ENCODE assay signal across 19 cellular contexts in the genomic region with DNA sequence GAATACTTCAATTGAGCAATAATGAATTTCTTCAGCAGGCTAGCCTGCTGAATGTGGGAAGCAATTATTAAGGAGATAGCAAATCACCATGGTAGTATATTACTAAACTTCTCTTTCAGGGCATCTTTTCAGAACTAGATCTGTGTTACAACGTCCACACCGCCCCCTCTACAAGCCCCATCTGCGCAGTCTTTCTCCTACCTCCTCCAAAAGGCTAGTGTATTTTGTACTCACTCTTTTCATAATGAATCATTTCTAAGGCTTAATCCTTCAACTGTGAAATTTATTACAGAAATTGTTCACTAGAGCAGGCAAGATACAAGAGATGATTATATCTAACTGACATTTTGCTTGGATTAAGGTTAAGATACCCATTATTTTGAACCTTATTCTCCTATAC. TPM values are rescaled to one million over a fixed set of nuclear protein-coding genes. Genes with fewer than 3 reads are reported as not detected.
A peak's percentile ranks its signal among the peaks of the same experiment; 100 is the strongest.
DNase-seq lines count a peak whose midpoint lies in the region; ATAC-seq and TF ChIP-seq lines count a peak whose summit lies in the region.
"Had no signal": no experiment of that assay in that cellular context is flagged by ENCODE, and none has a peak within 500 bp of the region (broad histone marks: within the 10 kb centered on the region; RNA-seq: fewer than 3 reads in every experiment).

No MANE protein-coding gene starts in this region.

- H3K36me3 ChIP-seq in CD8-positive, alpha-beta T cell (ENCODE audit: insufficient read depth, low read length) = no peaks in the 10 kb centered on the region
- H3K36me3 ChIP-seq in mucosa of descending colon (ENCODE audit: low read depth) = no peaks in the 10 kb centered on the region
- H3K36me3 ChIP-seq: SJSA1 had no signal

- H3K4me1 Mint-ChIP-seq in activated naive CD4-positive, alpha-beta T cell treated with anti-CD3 and anti-CD28 coated beads, Interleukin-2, amount 50 U/mL, for 24 hours = peaks cover 82% of the 10 kb centered on the region
- peaks cover 75% of the 10 kb centered on the region for H3K4me1 Mint-ChIP-seq in CD8-positive, alpha-beta T cell (ENCODE audit: low read depth)
- peaks cover 53% of the 10 kb centered on the region for H3K4me1 Mint-ChIP-seq in activated T-helper 17 cell treated with anti-CD3 and anti-CD28 coated beads, Interleukin-2, amount 50 U/mL, for 72 hours
- H3K4me1 Mint-ChIP-seq in stimulated activated effector memory CD8-positive, alpha-beta T cell treated with anti-CD3 and anti-CD28 coated beads, Interleukin-12 subunit alpha, Interleukin-12 subunit beta, amount 100 ng/mL, for 72 hours = peaks cover 79% of the 10 kb centered on the region
- H3K4me1 Mint-ChIP-seq: H9 had no signal

- peak overlapping the region; percentile 32 for H3K27ac Mint-ChIP-seq in activated naive CD4-positive, alpha-beta T cell treated with anti-CD3 and anti-CD28 coated beads, Interleukin-2, amount 50 U/mL, for 24 hours
- no peak overlapping the region for H3K27ac Mint-ChIP-seq in activated naive CD4-positive, alpha-beta T cell treated with anti-CD3 and anti-CD28 coated beads, Interleukin-2, amount 50 U/mL, for 72 hours
- H3K27ac Mint-ChIP-seq in CD8-positive, alpha-beta T cell = peak overlapping the region; percentile 2
- H3K27ac Mint-ChIP-seq in activated T-helper 17 cell treated with anti-CD3 and anti-CD28 coated beads, Interleukin-2, amount 50 U/mL, for 72 hours = peak overlapping the region; percentile 27
- H3K27ac Mint-ChIP-seq in stimulated activated effector memory CD8-positive, alpha-beta T cell treated with anti-CD3 and anti-CD28 coated beads, Interleukin-12 subunit alpha, Interleukin-12 subunit beta, amount 100 ng/mL, for 72 hours = no peak overlapping the region
- H3K27ac Mint-ChIP-seq: H9 had no signal

- POLR2A ChIA-PET in CD8-positive, alpha-beta T cell (lab: Charles Lee) = interaction anchor here (0.8 to 1.1 kb wide), 2 partner anchors 10 to 12 kb away, joined by 3 read pairs; no protein-coding TSS in a partner anchor

- no peaks in the 10 kb centered on the region for H3K27me3 Mint-ChIP-seq in activated naive CD4-positive, alpha-beta T cell treated with anti-CD3 and anti-CD28 coated beads, Interleukin-2, amount 50 U/mL, for 24 hours
- H3K27me3 Mint-ChIP-seq in CD8-positive, alpha-beta T cell (ENCODE audit: low read depth) = no peaks in the 10 kb centered on the region
- no peaks in the 10 kb centered on the region for H3K27me3 Mint-ChIP-seq in activated T-helper 17 cell treated with anti-CD3 and anti-CD28 coated beads, Interleukin-2, amount 50 U/mL, for 72 hours

- peaks cover 15% of the 10 kb centered on the region for H3K36me3 Mint-ChIP-seq in activated naive CD4-positive, alpha-beta T cell treated with anti-CD3 and anti-CD28 coated beads, Interleukin-2, amount 50 U/mL, for 24 hours
- peaks cover 0 to 32% of the 10 kb centered on the region in 2 donors for H3K36me3 Mint-ChIP-seq in activated naive CD4-positive, alpha-beta T cell treated with anti-CD3 and anti-CD28 coated beads, Interleukin-2, amount 50 U/mL, for 72 hours
- peaks cover 12% of the 10 kb centered on the region for H3K36me3 Mint-ChIP-seq in CD8-positive, alpha-beta T cell
- H3K36me3 Mint-ChIP-seq in activated T-helper 17 cell treated with anti-CD3 and anti-CD28 coated beads, Interleukin-2, amount 50 U/mL, for 72 hours (ENCODE audit: low read depth) = peaks cover 16% of the 10 kb centered on the region
- peaks cover 18% of the 10 kb centered on the region for H3K36me3 Mint-ChIP-seq in stimulated activated effector memory CD8-positive, alpha-beta T cell treated with anti-CD3 and anti-CD28 coated beads, Interleukin-12 subunit alpha, Interleukin-12 subunit beta, amount 100 ng/mL, for 72 hours

- H3K9me3 Mint-ChIP-seq in activated naive CD4-positive, alpha-beta T cell treated with anti-CD3 and anti-CD28 coated beads, Interleukin-2, amount 50 U/mL, for 24 hours = no peaks in the 10 kb centered on the region
- H3K9me3 Mint-ChIP-seq in activated naive CD4-positive, alpha-beta T cell treated with anti-CD3 and anti-CD28 coated beads, Interleukin-2, amount 50 U/mL, for 72 hours = peaks cover 0 to 6% of the 10 kb centered on the region in 2 donors
- no peaks in the 10 kb centered on the region for H3K9me3 Mint-ChIP-seq in CD8-positive, alpha-beta T cell
- no peaks in the 10 kb centered on the region for H3K9me3 Mint-ChIP-seq in activated T-helper 17 cell treated with anti-CD3 and anti-CD28 coated beads, Interleukin-2, amount 50 U/mL, for 72 hours
- H3K9me3 Mint-ChIP-seq in stimulated activated effector memory CD8-positive, alpha-beta T cell treated with anti-CD3 and anti-CD28 coated beads, Interleukin-12 subunit alpha, Interleukin-12 subunit beta, amount 100 ng/mL, for 72 hours = no peaks in the 10 kb centered on the region
- H3K9me3 Mint-ChIP-seq: H9 had no signal

- TF ChIP-seq CTCF in CD8-positive, alpha-beta T cell (IDR thresholded peaks at IDR 0.05) = no peak
- no peak for TF ChIP-seq CTCF in mucosa of descending colon (IDR thresholded peaks at IDR 0.05)

- no peak overlapping the region for H3K4me3 Mint-ChIP-seq in activated naive CD4-positive, alpha-beta T cell treated with anti-CD3 and anti-CD28 coated beads, Interleukin-2, amount 50 U/mL, for 24 hours
- H3K4me3 Mint-ChIP-seq in CD8-positive, alpha-beta T cell = no peak overlapping the region
- peak overlapping the region; percentile 3 for H3K4me3 Mint-ChIP-seq in activated T-helper 17 cell treated with anti-CD3 and anti-CD28 coated beads, Interleukin-2, amount 50 U/mL, for 72 hours
- no peak overlapping the region for H3K4me3 Mint-ChIP-seq in stimulated activated effector memory CD8-positive, alpha-beta T cell treated with anti-CD3 and anti-CD28 coated beads, Interleukin-12 subunit alpha, Interleukin-12 subunit beta, amount 100 ng/mL, for 72 hours
- H3K4me3 Mint-ChIP-seq: H9 had no signal

- no peak for ATAC-seq in activated naive CD4-positive, alpha-beta T cell treated with anti-CD3 and anti-CD28 coated beads, Interleukin-2, amount 50 U/mL, for 72 hours
- ATAC-seq in CD8-positive, alpha-beta T cell = no peak
- ATAC-seq in activated T-helper 17 cell treated with anti-CD3 and anti-CD28 coated beads, Interleukin-2, amount 50 U/mL, for 72 hours (replicated peaks) = peak; percentile 61
- ATAC-seq in stimulated activated effector memory CD8-positive, alpha-beta T cell treated with anti-CD3 and anti-CD28 coated beads, Interleukin-12 subunit alpha, Interleukin-12 subunit beta, amount 100 ng/mL, for 72 hours = peak; percentile 61
- ATAC-seq in mucosa of descending colon = no peak
- ATAC-seq: Panc1 had no signal

- H3K9me3 ChIP-seq in CD8-positive, alpha-beta T cell (ENCODE audit: low read length) = no peaks in the 10 kb centered on the region
- H3K9me3 ChIP-seq in mucosa of descending colon = no peaks in the 10 kb centered on the region
- H3K9me3 ChIP-seq: SJSA1 had no signal

- DNase-seq in activated naive CD4-positive, alpha-beta T cell treated with anti-CD3 and anti-CD28 coated beads, Interleukin-2, amount 50 U/mL, for 72 hours (ENCODE audit: low spot score in 2 of 2) = no peak
- DNase-seq in CD8-positive, alpha-beta T cell = no peak
- no peak for DNase-seq in stimulated activated effector memory CD8-positive, alpha-beta T cell treated with anti-CD3 and anti-CD28 coated beads, Interleukin-12 subunit alpha, Interleukin-12 subunit beta, amount 100 ng/mL, for 72 hours (ENCODE audit: low spot score in 2 of 2)
- DNase-seq in mucosa of descending colon (no peak), AG20443 (ENCODE audit: low spot score) (no peak)
- DNase-seq: C1 segment of cervical spinal cord, DMS153, GDM1, H9, KG1, NCI-H1417 treated with DMSO at 0.1 percent for 48 hours, NCI-H187 treated with DMSO at 0.1 percent for 48 hours, NCI-H345, NCI-H524 treated with DMSO at 0.1 percent for 48 hours had no signal

- intact Hi-C loops in CD8-positive, alpha-beta T cell (cut with DNase I, micrococcal nuclease) = loop anchor here in 1 of 2 experiments (2.0 kb wide), 1 partner anchor 14 kb away; no protein-coding TSS in a partner anchor
- intact Hi-C loops in mucosa of descending colon (cut with DNase I, micrococcal nuclease) = no loop called here

- CTCF ChIA-PET in CD8-positive, alpha-beta T cell (lab: Charles Lee) = interaction anchor here (1.4 to 1.6 kb wide), 2 partner anchors 15 to 43 kb away, joined by 3 to 6 read pairs; no protein-coding TSS in a partner anchor

- H3K4me1 ChIP-seq in CD8-positive, alpha-beta T cell (ENCODE audit: insufficient read depth, low read length) = peaks cover 4% of the 10 kb centered on the region
- H3K4me1 ChIP-seq in mucosa of descending colon (ENCODE audit: low read depth) = no peaks in the 10 kb centered on the region
- H3K4me1 ChIP-seq: SJSA1 had no signal

- H3K27ac ChIP-seq in CD8-positive, alpha-beta T cell (ENCODE audit: low read depth, low read length) = no peak overlapping the region
- H3K27ac ChIP-seq: SJSA1 had no signal

- no peaks in the 10 kb centered on the region for H3K27me3 ChIP-seq in CD8-positive, alpha-beta T cell (ENCODE audit: insufficient read depth, low read length)
- H3K27me3 ChIP-seq: SJSA1 had no signal

- no peak overlapping the region for H3K4me3 ChIP-seq in CD8-positive, alpha-beta T cell (ENCODE audit: low read depth, low read length)
- H3K4me3 ChIP-seq in mucosa of descending colon = no peak overlapping the region
- H3K4me3 ChIP-seq: SJSA1 had no signal

RNA-seq across cellular contexts. Expression of a gene that starts 38.3 kb away (rescaled TPM):
- total RNA-seq in activated naive CD4-positive, alpha-beta T cell treated with anti-CD3 and anti-CD28 coated beads, Interleukin-2, amount 50 U/mL, for 72 hours = 10 to 100 TPM; 12.4 to 26.1 TPM
- 10 to 100 TPM; 32.1 to 34.4 TPM for total RNA-seq in CD8-positive, alpha-beta T cell
- total RNA-seq in activated T-helper 17 cell treated with anti-CD3 and anti-CD28 coated beads, Interleukin-2, amount 50 U/mL, for 72 hours = 10 to 100 TPM; 43.5 to 69.7 TPM
- total RNA-seq in mucosa of descending colon = 10 to 100 TPM in 2 of 3 donors, 1 to 10 TPM in 1; 6.0 to 23.8 (median 23.7) TPM
- total RNA-seq: Daoy, SJSA1 had no signal

Comparison
In these comparisons a context has a peak if more than half of its experiments do, and no peak if none do; other contexts are left out.
1. H3K27ac Mint-ChIP-seq: peak in activated naive CD4-positive, alpha-beta T cell treated with anti-CD3 and anti-CD28 coated beads, Interleukin-2, amount 50 U/mL, for 24 hours (single experiment), CD8-positive, alpha-beta T cell (single experiment) and activated T-helper 17 cell treated with anti-CD3 and anti-CD28 coated beads, Interleukin-2, amount 50 U/mL, for 72 hours (single experiment); none in activated naive CD4-positive, alpha-beta T cell treated with anti-CD3 and anti-CD28 coated beads, Interleukin-2, amount 50 U/mL, for 72 hours (0 of 2) and stimulated activated effector memory CD8-positive, alpha-beta T cell treated with anti-CD3 and anti-CD28 coated beads, Interleukin-12 subunit alpha, Interleukin-12 subunit beta, amount 100 ng/mL, for 72 hours (single experiment).
2. ATAC-seq: peak in activated T-helper 17 cell treated with anti-CD3 and anti-CD28 coated beads, Interleukin-2, amount 50 U/mL, for 72 hours (single experiment) and stimulated activated effector memory CD8-positive, alpha-beta T cell treated with anti-CD3 and anti-CD28 coated beads, Interleukin-12 subunit alpha, Interleukin-12 subunit beta, amount 100 ng/mL, for 72 hours (single experiment); none in activated naive CD4-positive, alpha-beta T cell treated with anti-CD3 and anti-CD28 coated beads, Interleukin-2, amount 50 U/mL, for 72 hours (0 of 2), CD8-positive, alpha-beta T cell (single experiment) and mucosa of descending colon (single experiment).